ENCODE assay signal across 8 cellular contexts in the genomic region with DNA sequence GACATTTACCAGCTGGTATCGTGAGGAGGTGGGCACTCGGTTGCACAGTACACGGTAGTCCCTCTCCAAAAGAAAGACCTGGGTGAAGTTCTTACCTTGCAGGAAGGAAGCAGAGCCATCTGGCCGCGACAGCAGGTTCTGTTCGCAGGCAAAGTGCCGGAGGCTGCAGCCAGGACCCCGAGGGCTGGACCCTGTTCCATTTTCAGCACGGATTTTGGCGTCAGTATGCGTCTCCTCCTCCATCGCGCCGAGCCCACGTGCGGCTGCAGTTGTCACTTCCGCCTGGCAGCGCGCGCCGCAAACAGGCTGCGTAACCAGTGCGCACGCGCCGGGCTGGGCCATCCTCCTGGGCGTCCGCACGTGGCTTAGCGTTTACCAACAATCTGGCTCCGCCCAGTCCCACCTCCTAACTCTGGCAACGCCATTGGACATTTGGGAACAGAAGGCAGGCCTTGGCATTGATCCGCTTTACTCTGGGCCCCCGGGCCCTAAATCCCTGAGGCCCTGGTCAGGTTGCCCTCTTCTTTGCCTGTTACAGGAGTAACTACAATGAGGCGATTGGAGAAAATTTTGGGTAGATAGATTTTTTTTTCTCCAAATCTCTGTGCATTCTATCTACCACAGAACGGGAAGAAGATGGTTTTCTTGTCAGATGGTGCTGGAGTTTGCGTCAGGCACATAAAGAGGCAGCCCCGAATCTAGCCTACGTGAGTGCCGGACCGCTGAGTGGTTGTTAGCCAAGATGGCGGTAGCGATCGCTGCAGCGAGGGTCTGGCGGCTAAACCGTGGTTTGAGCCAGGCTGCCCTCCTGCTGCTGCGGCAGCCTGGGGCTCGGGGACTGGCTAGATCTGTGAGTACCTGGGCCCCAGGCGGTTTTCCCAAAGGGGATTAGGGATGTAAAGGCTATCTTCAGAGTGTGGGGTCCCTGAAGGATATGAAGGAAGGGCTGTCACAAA. TPM values are rescaled to one million over a fixed set of nuclear protein-coding genes. Genes with fewer than 3 reads are reported as not detected.
DNase-seq lines count a peak whose midpoint lies in the region; TF ChIP-seq lines count a peak whose summit lies in the region.

Gene BCKDHA, plus strand, starts transcription at position 733 of the 956 bp plus-strand sequence. Its CDS starts 10 bp downstream, at position 743.
Gene EXOSC5, minus strand, starts transcription at position 274 of the 956 bp plus-strand sequence. Its CDS starts 31 bp downstream, at position 243.

- H2AFZ ChIP-seq in neuron (ENCODE audit: low read depth, low read length), result peak within 1 kb of the TSS; percentile 73

- peaks cover 17% of the 10 kb centered on the region for H3K4me1 ChIP-seq in neuron (ENCODE audit: insufficient read depth, low read length)
- H3K4me1 ChIP-seq in subcutaneous abdominal adipose tissue (ENCODE audit: control insufficient read depth in 5 of 5, insufficient read depth in 5 of 5, low read length in 5 of 5), result peaks cover 9 to 37% (median 28%) of the 10 kb centered on the region in 5 donors

- no peaks in the 10 kb centered on the region for H3K27me3 Mint-ChIP-seq in activated naive CD4-positive, alpha-beta T cell treated with anti-CD3 and anti-CD28 coated beads for 36 hours (ENCODE audit: low read depth)

- peak within 1 kb of the TSS; percentile 98 for H3K27ac Mint-ChIP-seq in activated naive CD4-positive, alpha-beta T cell treated with anti-CD3 and anti-CD28 coated beads for 36 hours

- H3K9ac ChIP-seq in subcutaneous abdominal adipose tissue (ENCODE audit: low read length in 5 of 5), result peak within 1 kb of the TSS; percentile 16 to 97 (median 92)

- H3K36me3 ChIP-seq in neuron (ENCODE audit: insufficient read depth, low read length) (no peaks in the 10 kb centered on the region), subcutaneous abdominal adipose tissue (ENCODE audit: control insufficient read depth in 5 of 5, insufficient read depth in 5 of 5, low read length in 5 of 5) (peaks cover 0 to 7% (median 0%) of the 10 kb centered on the region in 5 donors)

- DNase-seq in GM03348 (ENCODE audit: low spot score) (peak; percentile 99), HFF-Myc (ENCODE audit: extremely low read depth, low read depth) (peak; percentile 100), NAMALWA (ENCODE audit: low spot score) (peak; percentile 100), SK-N-DZ (ENCODE audit: low spot score) (peak; percentile 100), foreskin melanocyte (peak; percentile 99)
- peak; percentile 100 for DNase-seq in activated naive CD4-positive, alpha-beta T cell treated with anti-CD3 and anti-CD28 coated beads for 36 hours

- no peak for TF ChIP-seq CTCF in HFF-Myc (IDR thresholded peaks at IDR 0.05; ENCODE audit: low read depth, low read length, missing control alignments)

- H3K9me3 ChIP-seq in neuron (ENCODE audit: low read length) (no peaks in the 10 kb centered on the region), subcutaneous abdominal adipose tissue (ENCODE audit: control insufficient read depth in 5 of 5, low read length in 5 of 5) (no peaks in the 10 kb centered on the region)

- H3K4me3 Mint-ChIP-seq in activated naive CD4-positive, alpha-beta T cell treated with anti-CD3 and anti-CD28 coated beads for 36 hours, result peak within 1 kb of the TSS; percentile 97

- peaks cover 3% of the 10 kb centered on the region for H3K36me3 Mint-ChIP-seq in activated naive CD4-positive, alpha-beta T cell treated with anti-CD3 and anti-CD28 coated beads for 36 hours (ENCODE audit: low read depth)

- CTCF ChIA-PET in activated naive CD4-positive, alpha-beta T cell treated with anti-CD3 and anti-CD28 coated beads for 36 hours (lab: Charles Lee), result no interaction called here

- H3K9me3 Mint-ChIP-seq in activated naive CD4-positive, alpha-beta T cell treated with anti-CD3 and anti-CD28 coated beads for 36 hours, result no peaks in the 10 kb centered on the region

- peak within 1 kb of the TSS; percentile 97 for H3K4me3 ChIP-seq in HFF-Myc (replicated peaks; ENCODE audit: low read depth, low read length)
- peak within 1 kb of the TSS; percentile 93 for H3K4me3 ChIP-seq in neuron (ENCODE audit: low read length)
- H3K4me3 ChIP-seq in subcutaneous abdominal adipose tissue (ENCODE audit: low read depth in 1 of 5, low read length in 5 of 5), result peak within 1 kb of the TSS; percentile 90 to 99 (median 95)

- intact Hi-C loops in activated naive CD4-positive, alpha-beta T cell treated with anti-CD3 and anti-CD28 coated beads for 36 hours (cut with micrococcal nuclease), result loop anchor here (1.0 to 5.0 kb wide), 6 partner anchors 33 to 150 kb away; partner anchors contain the start of genes B9D2 and TGFB1

- H3K27me3 ChIP-seq in neuron (ENCODE audit: insufficient read depth, low read length) (no peaks in the 10 kb centered on the region), subcutaneous abdominal adipose tissue (ENCODE audit: control insufficient read depth in 5 of 5, insufficient read depth in 4 of 5, low read length in 5 of 5) (no peaks in the 10 kb centered on the region)

- peak within 1 kb of the TSS; percentile 97 for H3K27ac ChIP-seq in subcutaneous abdominal adipose tissue (ENCODE audit: low read depth, low read length)

- peaks cover 37% of the 10 kb centered on the region for H3K4me1 Mint-ChIP-seq in activated naive CD4-positive, alpha-beta T cell treated with anti-CD3 and anti-CD28 coated beads for 36 hours (ENCODE audit: low read depth)

RNA-seq across cellular contexts. Expression of gene BCKDHA, which starts in this region (rescaled TPM):
- polyA plus RNA-seq in SK-N-DZ (2014; cell fraction: cytosol; rRNA removed), result 67.7 and 76.5 TPM in 2 replicates
- polyA plus RNA-seq in SK-N-DZ (2014; cell fraction: nucleus; rRNA removed), result 50.9 and 55.1 TPM in 2 replicates
- 10 to 100 TPM; 18.2 to 21.7 TPM for total RNA-seq in activated naive CD4-positive, alpha-beta T cell treated with anti-CD3 and anti-CD28 coated beads for 36 hours

RNA-seq across cellular contexts. Expression of gene EXOSC5, which starts in this region (rescaled TPM):
- 161 and 180 TPM in 2 replicates for polyA plus RNA-seq in SK-N-DZ (2014; cell fraction: cytosol; rRNA removed)
- polyA plus RNA-seq in SK-N-DZ (2014; cell fraction: nucleus; rRNA removed), result 82.3 and 104 TPM in 2 replicates
- total RNA-seq in activated naive CD4-positive, alpha-beta T cell treated with anti-CD3 and anti-CD28 coated beads for 36 hours, result 10 to 100 TPM; 47.5 to 51.7 TPM

Comparison
In these comparisons a context has a peak if more than half of its experiments do, and no peak if none do; other contexts are left out.
1. Peak in every context shown above with its lines: DNase-seq, H3K4me3 ChIP-seq and H3K27ac ChIP-seq.